17 cellular contexts compared by ENCODE assay signal in the genomic region with DNA sequence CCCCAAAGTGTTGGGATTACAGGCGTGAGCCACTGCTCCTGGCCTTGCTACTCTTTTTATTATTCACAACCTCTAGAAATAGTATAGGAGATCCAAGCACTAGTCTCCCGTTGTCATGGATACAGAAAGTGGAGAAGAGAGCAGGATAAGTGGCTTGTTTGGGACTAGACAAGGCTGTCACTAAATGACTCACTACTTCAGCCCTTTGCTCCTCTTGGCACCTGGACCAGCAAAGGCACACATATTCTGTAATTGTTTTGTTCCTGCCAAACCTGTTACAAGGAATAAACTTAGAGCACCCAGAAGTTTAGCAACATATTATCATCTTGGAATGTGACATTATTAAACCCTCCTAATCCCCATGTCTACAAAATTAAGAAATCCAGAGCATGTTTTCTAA.
DNase-seq lines count a peak whose midpoint lies in the region; ATAC-seq, FAIRE-seq and TF ChIP-seq lines count a peak whose summit lies in the region.
"Had no signal": no experiment of that assay in that cellular context is flagged by ENCODE, and none has a peak within 500 bp of the region (broad histone marks: within the 10 kb centered on the region; RNA-seq: fewer than 3 reads in every experiment).

No MANE protein-coding gene starts in this region.

- TF ChIP-seq CTCF in LNCaP clone FGC (IDR thresholded peaks at IDR 0.05; ENCODE audit: control insufficient read depth, extremely low read depth, insufficient read depth) (no peak), right lobe of liver (IDR thresholded peaks at IDR 0.05) (no peak)

- no peaks in the 10 kb centered on the region for H3K36me3 ChIP-seq in right lobe of liver
- H3K36me3 ChIP-seq: thoracic aorta had no signal

- H3K9me3 ChIP-seq in right lobe of liver, result no peaks in the 10 kb centered on the region
- H3K9me3 ChIP-seq: thoracic aorta had no signal

- 77% methylated on average over 2 of the region's 2 CpGs for WGBS in right lobe of liver (ENCODE audit: insufficient coverage, low coverage, low lambda C conversion rate, missing lambda C conversion rate)

- H3K27me3 ChIP-seq in right lobe of liver, result no peaks in the 10 kb centered on the region

- intact Hi-C loops in right lobe of liver (cut with DNase I), result no loop called here

- ATAC-seq in right lobe of liver (peak; percentile 50 to 94 (median 83)), GM19452 (IDR thresholded peaks at IDR 0.05; ENCODE audit: unreplicated experiment) (no peak), HG03159 (IDR thresholded peaks at IDR 0.05; ENCODE audit: unreplicated experiment) (no peak)
- ATAC-seq: T-cell had no signal

- peak; percentile 30 for DNase-seq in AG08395 (ENCODE audit: low spot score)
- peak; percentile 63 for DNase-seq in LNCaP clone FGC (ENCODE audit: low read depth)
- DNase-seq in RCC 7860 (ENCODE audit: low spot score), result peak; percentile 43
- DNase-seq in right lobe of liver, result peak in 2 of 3 donors; percentile 25 to 52
- no peak for DNase-seq in COR-L47 (lab: John Stamatoyannopoulos, UW)
- DNase-seq in cortex of kidney (lab: John Stamatoyannopoulos, UW), result no peak
- DNase-seq: activated CD4-positive, alpha-beta T cell treated with anti-CD3 and anti-CD28 coated beads for 48 hours; activated T-cell treated with anti-CD3 and anti-CD28 coated beads, Interleukin-2, amount 50 U/mL, for 1 hour; kidney; naive B cell; NCI-H1694; T-cell had no signal

- no peak for FAIRE-seq in RCC 7860 (lab: Jason Lieb, UNC)
- FAIRE-seq: endothelial cell of umbilical vein, GM12892, kidney had no signal

- no peak for TF ChIP-seq POLR2A in right lobe of liver (IDR thresholded peaks at IDR 0.05)

- H3K27ac ChIP-seq in right lobe of liver, result peak overlapping the region; percentile 37 to 67 (median 60)
- H3K27ac ChIP-seq: thoracic aorta had no signal

- peaks cover 0 to 19% (median 5%) of the 10 kb centered on the region in 4 donors for H3K4me1 ChIP-seq in right lobe of liver

- H3K4me3 ChIP-seq in LNCaP clone FGC (ENCODE audit: low read depth, low read length) (no peak overlapping the region), right lobe of liver (no peak overlapping the region)
- H3K4me3 ChIP-seq: thoracic aorta had no signal

Comparison
In these comparisons a context has a peak if more than half of its experiments do, and no peak if none do; other contexts are left out.
1. DNase-seq: peak in AG08395 (single experiment), LNCaP clone FGC (single experiment), RCC 7860 (single experiment) and right lobe of liver (2 of 3); none in COR-L47 (single experiment) and cortex of kidney (single experiment).
2. ATAC-seq: peak in right lobe of liver (4 of 4); none in GM19452 (single experiment) and HG03159 (single experiment).